In genomic region chr5:137580030-137580429, GRCh38 we compare ENCODE assay signal across 13 cellular contexts.
A peak's percentile ranks its signal among the peaks of the same experiment; 100 is the strongest.
DNase-seq lines count a peak whose midpoint lies in the region; ATAC-seq, FAIRE-seq and TF ChIP-seq lines count a peak whose summit lies in the region.
"Had no signal": no experiment of that assay in that cellular context is flagged by ENCODE, and none has a peak within 500 bp of the region (broad histone marks: within the 10 kb centered on the region; RNA-seq: fewer than 3 reads in every experiment).

No MANE protein-coding gene starts in this region.

- no peak for FAIRE-seq in urothelium cell line (lab: Jason Lieb, UNC)
- FAIRE-seq: HTR-8/SVneo had no signal

- H3K4me1 ChIP-seq in heart left ventricle = peaks cover 0 to 7% (median 0%) of the 10 kb centered on the region in 12 donors

- H3K27ac ChIP-seq in heart left ventricle = no peak overlapping the region

- ATAC-seq in heart left ventricle (no peak), Right ventricle myocardium inferior (no peak)
- no peak for ATAC-seq in activated naive CD4-positive, alpha-beta T cell treated with anti-CD3 and anti-CD28 coated beads, Interleukin-2, amount 50 U/mL, for 72 hours

- H3K9me3 Mint-ChIP-seq in activated naive CD4-positive, alpha-beta T cell treated with anti-CD3 and anti-CD28 coated beads, Interleukin-2, amount 50 U/mL, for 72 hours = no peaks in the 10 kb centered on the region
- H3K9me3 Mint-ChIP-seq: activated CD4-positive, alpha-beta memory T cell treated with anti-CD3 and anti-CD28 coated beads, Interleukin-2, amount 10 ng/mL, durations not matched to agents 7 days and 5 days; activated naive CD4-positive, alpha-beta T cell treated with anti-CD3 and anti-CD28 coated beads, Interleukin-2, amount 10 ng/mL, durations not matched to agents 7 days and 5 days had no signal

- peak in 9 of 12 donors; percentile 4 to 34 (median 20) for TF ChIP-seq CTCF in heart left ventricle (IDR thresholded peaks at IDR 0.05)
- peak; percentile 27 for TF ChIP-seq CTCF in NB4 (IDR thresholded peaks at IDR 0.05; ENCODE audit: low read depth, low read length)
- TF ChIP-seq CTCF in retinal pigment epithelial cell (conservative IDR thresholded peaks at IDR 0.05; ENCODE audit: low read depth, low read length) = peak; percentile 57

- H3K27me3 ChIP-seq in heart left ventricle = no peaks in the 10 kb centered on the region

- no peaks in the 10 kb centered on the region for H3K36me3 ChIP-seq in heart left ventricle

- no peaks in the 10 kb centered on the region for H3K36me3 Mint-ChIP-seq in activated naive CD4-positive, alpha-beta T cell treated with anti-CD3 and anti-CD28 coated beads, Interleukin-2, amount 50 U/mL, for 72 hours
- H3K36me3 Mint-ChIP-seq: activated naive CD4-positive, alpha-beta T cell treated with anti-CD3 and anti-CD28 coated beads, Interleukin-2, amount 10 ng/mL, durations not matched to agents 7 days and 5 days had no signal

- intact Hi-C loops in heart left ventricle (cut with DNase I) = no loop called here
- intact Hi-C loops in Right ventricle myocardium inferior (cut with DNase I) = no loop called here

- H3K4me3 ChIP-seq in heart left ventricle = no peak overlapping the region
- no peak overlapping the region for H3K4me3 ChIP-seq in NB4 (ENCODE audit: low read depth, low read length)
- no peak overlapping the region for H3K4me3 ChIP-seq in retinal pigment epithelial cell (ENCODE audit: low read length)

- WGBS in heart left ventricle, 4 donors = 68 to 79% (median 72%) methylated on average over 3 of the region's 3 CpGs

- DNase-seq in heart left ventricle = no peak
- DNase-seq in Right ventricle myocardium inferior (ENCODE audit: missing footprints) = no peak
- DNase-seq in NB4 (ENCODE audit: low read depth) = no peak
- DNase-seq in dermis blood vessel endothelial cell = peak; percentile 25
- no peak for DNase-seq in retinal pigment epithelial cell (ENCODE audit: low read depth)
- DNase-seq in urothelium cell line (ENCODE audit: low spot score) = no peak
- no peak for DNase-seq in T-helper 1 cell
- no peak for DNase-seq in activated naive CD4-positive, alpha-beta T cell treated with anti-CD3 and anti-CD28 coated beads, Interleukin-2, amount 50 U/mL, for 72 hours (ENCODE audit: low spot score in 2 of 2)
- DNase-seq: activated CD4-positive, alpha-beta memory T cell treated with anti-CD3 and anti-CD28 coated beads, Interleukin-2, amount 10 ng/mL, durations not matched to agents 7 days and 5 days; activated naive CD4-positive, alpha-beta T cell treated with anti-CD3 and anti-CD28 coated beads, Interleukin-2, amount 10 ng/mL, durations not matched to agents 7 days and 5 days; effector CD8-positive, alpha-beta T cell; NCI-H2171 treated with DMSO at 0.1 percent for 48 hours had no signal

- TF ChIP-seq POLR2A in heart left ventricle (IDR thresholded peaks at IDR 0.05) (no peak), NB4 (IDR thresholded peaks at IDR 0.05; ENCODE audit: extremely low read depth, insufficient read length) (no peak)

- H3K27ac Mint-ChIP-seq in activated naive CD4-positive, alpha-beta T cell treated with anti-CD3 and anti-CD28 coated beads, Interleukin-2, amount 50 U/mL, for 72 hours = no peak overlapping the region
- H3K27ac Mint-ChIP-seq: activated CD4-positive, alpha-beta memory T cell treated with anti-CD3 and anti-CD28 coated beads, Interleukin-2, amount 10 ng/mL, durations not matched to agents 7 days and 5 days; activated naive CD4-positive, alpha-beta T cell treated with anti-CD3 and anti-CD28 coated beads, Interleukin-2, amount 10 ng/mL, durations not matched to agents 7 days and 5 days had no signal

- no peaks in the 10 kb centered on the region for H3K9me3 ChIP-seq in heart left ventricle
